In the genomic region with DNA sequence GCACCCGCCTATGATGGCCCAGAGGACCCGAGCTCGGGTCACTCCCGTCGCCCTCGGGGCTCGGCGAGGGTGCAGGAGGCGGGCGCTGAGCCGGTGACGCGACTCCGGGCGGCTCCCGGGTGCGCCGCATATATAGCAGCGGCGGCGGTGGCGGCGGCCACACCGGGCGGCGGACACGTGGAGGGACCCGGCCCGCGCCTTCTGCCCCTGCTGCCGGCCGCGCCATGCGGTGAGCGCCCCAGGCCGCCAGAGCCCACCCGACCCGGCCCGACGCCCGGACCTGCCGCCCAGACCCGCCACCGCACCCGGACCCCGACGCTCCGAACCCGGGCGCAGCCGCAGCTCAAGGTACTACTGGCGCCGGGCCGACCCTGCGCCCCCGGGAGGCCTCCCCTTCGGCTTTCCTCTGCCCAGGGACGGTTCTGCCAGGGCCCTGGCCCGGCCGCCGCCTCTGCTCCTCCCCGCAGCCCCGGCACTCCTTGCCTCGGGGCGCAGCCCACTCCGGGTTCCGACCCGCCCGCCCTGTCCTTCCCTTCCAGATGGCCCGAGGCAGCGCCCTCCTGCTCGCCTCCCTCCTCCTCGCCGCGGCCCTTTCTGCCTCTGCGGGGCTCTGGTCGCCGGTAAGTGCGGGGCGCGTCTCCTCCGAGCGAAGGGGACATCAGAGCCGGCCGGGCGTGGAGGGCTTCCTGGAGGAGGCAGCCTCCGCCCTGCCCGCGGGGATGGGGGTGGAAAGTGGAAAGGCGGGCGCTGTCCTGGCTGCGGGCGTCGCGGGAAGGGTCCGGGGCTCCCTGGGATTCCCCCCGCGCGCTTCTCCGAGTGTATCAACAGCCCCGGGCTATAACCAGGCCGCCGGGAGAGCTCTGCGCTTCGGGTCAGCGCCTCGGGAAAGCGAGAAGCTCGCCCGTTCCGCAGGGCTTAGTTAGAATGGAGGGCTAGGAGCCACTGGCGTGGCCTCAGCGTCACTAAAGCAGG, we compare ENCODE assay signal across 1 cellular context.
A peak's percentile ranks its signal among the peaks of the same experiment; 100 is the strongest.
TF ChIP-seq lines count a peak whose summit lies in the region.

A gene with protein sequence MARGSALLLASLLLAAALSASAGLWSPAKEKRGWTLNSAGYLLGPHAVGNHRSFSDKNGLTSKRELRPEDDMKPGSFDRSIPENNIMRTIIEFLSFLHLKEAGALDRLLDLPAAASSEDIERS (plus strand): TSS at position 160 of the 972 bp plus-strand sequence. CDS start 380 bp downstream, at position 540.

TF ChIP-seq in K562, 482 proteins besides CTCF, POLR2A, EP300 and RAD21 (continued from another document and continues in another):
- TF ChIP-seq, protein P1, sequence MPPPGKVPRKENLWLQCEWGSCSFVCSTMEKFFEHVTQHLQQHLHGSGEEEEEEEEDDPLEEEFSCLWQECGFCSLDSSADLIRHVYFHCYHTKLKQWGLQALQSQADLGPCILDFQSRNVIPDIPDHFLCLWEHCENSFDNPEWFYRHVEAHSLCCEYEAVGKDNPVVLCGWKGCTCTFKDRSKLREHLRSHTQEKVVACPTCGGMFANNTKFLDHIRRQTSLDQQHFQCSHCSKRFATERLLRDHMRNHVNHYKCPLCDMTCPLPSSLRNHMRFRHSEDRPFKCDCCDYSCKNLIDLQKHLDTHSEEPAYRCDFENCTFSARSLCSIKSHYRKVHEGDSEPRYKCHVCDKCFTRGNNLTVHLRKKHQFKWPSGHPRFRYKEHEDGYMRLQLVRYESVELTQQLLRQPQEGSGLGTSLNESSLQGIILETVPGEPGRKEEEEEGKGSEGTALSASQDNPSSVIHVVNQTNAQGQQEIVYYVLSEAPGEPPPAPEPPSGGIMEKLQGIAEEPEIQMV (tag; conservative IDR thresholded peaks at IDR 0.05; ENCODE audit: low read depth): no peak
- TF ChIP-seq, protein P2, sequence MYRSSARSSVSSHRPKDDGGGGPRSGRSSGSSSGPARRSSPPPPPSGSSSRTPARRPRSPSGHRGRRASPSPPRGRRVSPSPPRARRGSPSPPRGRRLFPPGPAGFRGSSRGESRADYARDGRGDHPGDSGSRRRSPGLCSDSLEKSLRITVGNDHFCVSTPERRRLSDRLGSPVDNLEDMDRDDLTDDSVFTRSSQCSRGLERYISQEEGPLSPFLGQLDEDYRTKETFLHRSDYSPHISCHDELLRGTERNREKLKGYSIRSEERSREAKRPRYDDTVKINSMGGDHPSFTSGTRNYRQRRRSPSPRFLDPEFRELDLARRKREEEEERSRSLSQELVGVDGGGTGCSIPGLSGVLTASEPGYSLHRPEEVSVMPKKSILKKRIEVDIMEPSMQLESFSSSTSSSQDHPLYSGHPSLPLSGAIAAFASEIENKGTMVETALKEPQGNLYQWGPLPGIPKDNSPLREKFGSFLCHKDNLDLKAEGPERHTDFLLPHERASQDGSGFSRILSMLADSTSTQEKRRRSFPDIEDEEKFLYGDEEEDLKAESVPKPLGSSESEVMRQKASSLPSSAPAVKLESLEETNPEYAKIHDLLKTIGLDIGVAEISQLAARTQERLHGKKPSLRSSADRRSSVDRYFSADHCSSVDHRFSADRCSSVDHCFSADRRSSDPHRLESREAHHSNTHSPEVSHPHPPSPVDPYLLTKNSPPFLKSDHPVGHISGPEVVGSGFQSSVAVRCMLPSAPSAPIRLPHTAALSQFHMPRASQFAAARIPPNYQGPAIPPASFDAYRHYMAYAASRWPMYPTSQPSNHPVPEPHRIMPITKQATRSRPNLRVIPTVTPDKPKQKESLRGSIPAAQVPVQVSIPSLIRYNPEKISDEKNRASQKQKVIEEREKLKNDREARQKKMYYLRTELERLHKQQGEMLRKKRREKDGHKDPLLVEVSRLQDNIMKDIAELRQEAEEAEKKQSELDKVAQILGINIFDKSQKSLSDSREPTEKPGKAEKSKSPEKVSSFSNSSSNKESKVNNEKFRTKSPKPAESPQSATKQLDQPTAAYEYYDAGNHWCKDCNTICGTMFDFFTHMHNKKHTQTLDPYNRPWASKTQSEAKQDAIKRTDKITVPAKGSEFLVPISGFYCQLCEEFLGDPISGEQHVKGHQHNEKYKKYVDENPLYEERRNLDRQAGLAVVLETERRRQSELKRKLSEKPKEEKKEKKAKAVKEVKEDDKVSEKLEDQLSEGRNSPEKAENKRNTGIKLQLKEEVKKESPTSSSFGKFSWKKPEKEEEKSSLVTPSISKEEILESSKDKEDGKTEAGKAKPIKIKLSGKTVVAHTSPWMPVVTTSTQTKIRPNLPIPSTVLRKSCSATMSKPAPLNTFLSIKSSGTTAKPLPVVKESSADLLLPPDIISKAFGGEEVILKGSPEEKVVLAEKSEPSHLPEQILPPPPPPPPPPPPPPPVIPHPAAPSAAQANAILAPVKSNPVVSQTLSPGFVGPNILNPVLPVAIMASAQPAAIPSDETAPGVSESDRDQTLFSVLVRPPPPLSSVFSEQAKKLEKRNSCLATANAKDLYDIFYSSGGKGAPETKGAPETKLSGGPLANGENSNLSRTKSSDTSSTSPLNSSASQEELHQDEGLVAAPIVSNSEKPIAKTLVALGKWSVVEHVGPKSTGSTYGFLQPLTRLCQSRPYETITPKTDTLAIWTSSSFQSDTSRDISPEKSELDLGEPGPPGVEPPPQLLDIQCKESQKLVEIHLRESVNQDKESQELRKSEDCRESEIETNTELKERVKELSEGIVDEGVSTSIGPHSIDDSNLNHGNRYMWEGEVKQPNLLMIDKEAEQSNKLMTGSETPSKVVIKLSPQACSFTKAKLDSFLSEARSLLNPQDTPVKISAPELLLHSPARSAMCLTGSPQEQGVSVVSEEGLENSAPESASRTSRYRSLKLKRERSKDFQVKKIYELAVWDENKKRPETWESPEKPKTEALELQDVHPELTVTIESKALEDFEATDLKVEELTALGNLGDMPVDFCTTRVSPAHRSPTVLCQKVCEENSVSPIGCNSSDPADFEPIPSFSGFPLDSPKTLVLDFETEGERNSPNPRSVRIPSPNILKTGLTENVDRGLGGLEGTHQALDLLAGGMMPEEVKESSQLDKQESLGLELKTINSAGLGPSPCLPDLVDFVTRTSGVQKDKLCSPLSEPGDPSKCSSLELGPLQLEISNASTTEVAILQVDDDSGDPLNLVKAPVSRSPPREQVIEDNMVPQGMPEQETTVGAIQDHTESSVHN (IDR thresholded peaks at IDR 0.05; ENCODE audit: borderline replicate concordance in 1 of 2, low read depth in 1 of 2): no peak
- TF ChIP-seq MCM3 (IDR thresholded peaks at IDR 0.05) (no peak), SOX6 (IDR thresholded peaks at IDR 0.05) (no peak), KDM5B (IDR thresholded peaks at IDR 0.05; ENCODE audit: insufficient replicate concordance, low read depth, low read length) (peak; percentile 77), TBP (optimal IDR thresholded peaks at IDR 0.05; ENCODE audit: low read depth, low read length) (peak; percentile 96), HNRNPUL1 (IDR thresholded peaks at IDR 0.05; ENCODE audit: low read length) (no peak), PHB (CRISPR knock-in tag; IDR thresholded peaks at IDR 0.05) (no peak), MCM5 (IDR thresholded peaks at IDR 0.05; ENCODE audit: low read depth) (no peak), ETV5 (CRISPR knock-in tag; IDR thresholded peaks at IDR 0.05; ENCODE audit: low read depth) (no peak), ATF7 (IDR thresholded peaks at IDR 0.05) (no peak), ZNF668 (CRISPR knock-in tag; IDR thresholded peaks at IDR 0.05) (no peak), PML (IDR thresholded peaks at IDR 0.05; ENCODE audit: low read length) (no peak), NR2F6 (CRISPR knock-in tag; IDR thresholded peaks at IDR 0.05) (no peak), PHTF2 (CRISPR knock-in tag; IDR thresholded peaks at IDR 0.05) (no peak), HNRNPLL (IDR thresholded peaks at IDR 0.05; ENCODE audit: low read depth, low read length, poor library complexity, severe bottlenecking) (no peak), WHSC1 (IDR thresholded peaks at IDR 0.05; ENCODE audit: low read length) (no peak), NCOA2 (IDR thresholded peaks at IDR 0.05; ENCODE audit: partially characterized antibody in 2 of 2) (no peak), ZNF445 (CRISPR knock-in tag; IDR thresholded peaks at IDR 0.05; ENCODE audit: low read depth) (no peak), CXXC5 (CRISPR knock-in tag; IDR thresholded peaks at IDR 0.05) (peak; percentile 73), HIVEP1 (CRISPR knock-in tag; IDR thresholded peaks at IDR 0.05) (no peak), FOXM1 (IDR thresholded peaks at IDR 0.05; ENCODE audit: low read depth) (no peak), FOXM1 (CRISPR knock-in tag; IDR thresholded peaks at IDR 0.05; ENCODE audit: low read depth) (0 out of 2 replicates have a peak, but pooled peaks have one; percentile 2), ZNF77 (CRISPR knock-in tag; IDR thresholded peaks at IDR 0.05) (no peak), NRF1 (conservative IDR thresholded peaks at IDR 0.05 in 1 of 2, IDR thresholded peaks at IDR 0.05 in 1 of 2) (peak; percentile 36 to 46; a peak in 1 of 4 replicates), ZNF282 (CRISPR knock-in tag; IDR thresholded peaks at IDR 0.05) (no peak), SIRT6 (IDR thresholded peaks at IDR 0.05; ENCODE audit: low read depth, low read length) (no peak), ZNF79 (CRISPR knock-in tag; IDR thresholded peaks at IDR 0.05; ENCODE audit: low read depth) (no peak), BDP1 (IDR thresholded peaks at IDR 0.05; ENCODE audit: insufficient read depth, insufficient read length) (no peak), TCFL5 (CRISPR knock-in tag; conservative IDR thresholded peaks at IDR 0.05) (no peak), PCBP2 (IDR thresholded peaks at IDR 0.05; ENCODE audit: low read depth, low read length, poor library complexity, severe bottlenecking) (peak; percentile 65), PRPF4 (IDR thresholded peaks at IDR 0.05; ENCODE audit: insufficient read depth, low read depth, low read length, poor library complexity, severe bottlenecking) (peak; percentile 16), ZNF324 (CRISPR knock-in tag; IDR thresholded peaks at IDR 0.05) (no peak), ETV1 (tag; conservative IDR thresholded peaks at IDR 0.05; ENCODE audit: low read depth) (no peak)
- TF ChIP-seq, protein P3, sequence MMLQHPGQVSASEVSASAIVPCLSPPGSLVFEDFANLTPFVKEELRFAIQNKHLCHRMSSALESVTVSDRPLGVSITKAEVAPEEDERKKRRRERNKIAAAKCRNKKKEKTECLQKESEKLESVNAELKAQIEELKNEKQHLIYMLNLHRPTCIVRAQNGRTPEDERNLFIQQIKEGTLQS (IDR thresholded peaks at IDR 0.05): no peak
- TF ChIP-seq, protein P3 (CRISPR knock-in tag; conservative IDR thresholded peaks at IDR 0.05): no peak
- TF ChIP-seq, protein P4, sequence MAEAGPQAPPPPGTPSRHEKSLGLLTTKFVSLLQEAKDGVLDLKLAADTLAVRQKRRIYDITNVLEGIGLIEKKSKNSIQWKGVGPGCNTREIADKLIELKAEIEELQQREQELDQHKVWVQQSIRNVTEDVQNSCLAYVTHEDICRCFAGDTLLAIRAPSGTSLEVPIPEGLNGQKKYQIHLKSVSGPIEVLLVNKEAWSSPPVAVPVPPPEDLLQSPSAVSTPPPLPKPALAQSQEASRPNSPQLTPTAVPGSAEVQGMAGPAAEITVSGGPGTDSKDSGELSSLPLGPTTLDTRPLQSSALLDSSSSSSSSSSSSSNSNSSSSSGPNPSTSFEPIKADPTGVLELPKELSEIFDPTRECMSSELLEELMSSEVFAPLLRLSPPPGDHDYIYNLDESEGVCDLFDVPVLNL (CRISPR knock-in tag; IDR thresholded peaks at IDR 0.05; ENCODE audit: low read depth): no peak
- TF ChIP-seq, protein P5, sequence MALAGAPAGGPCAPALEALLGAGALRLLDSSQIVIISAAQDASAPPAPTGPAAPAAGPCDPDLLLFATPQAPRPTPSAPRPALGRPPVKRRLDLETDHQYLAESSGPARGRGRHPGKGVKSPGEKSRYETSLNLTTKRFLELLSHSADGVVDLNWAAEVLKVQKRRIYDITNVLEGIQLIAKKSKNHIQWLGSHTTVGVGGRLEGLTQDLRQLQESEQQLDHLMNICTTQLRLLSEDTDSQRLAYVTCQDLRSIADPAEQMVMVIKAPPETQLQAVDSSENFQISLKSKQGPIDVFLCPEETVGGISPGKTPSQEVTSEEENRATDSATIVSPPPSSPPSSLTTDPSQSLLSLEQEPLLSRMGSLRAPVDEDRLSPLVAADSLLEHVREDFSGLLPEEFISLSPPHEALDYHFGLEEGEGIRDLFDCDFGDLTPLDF (CRISPR knock-in tag; IDR thresholded peaks at IDR 0.05): peak; percentile 26; the same call in 1 of the 2 replicates
- TF ChIP-seq, protein P6, sequence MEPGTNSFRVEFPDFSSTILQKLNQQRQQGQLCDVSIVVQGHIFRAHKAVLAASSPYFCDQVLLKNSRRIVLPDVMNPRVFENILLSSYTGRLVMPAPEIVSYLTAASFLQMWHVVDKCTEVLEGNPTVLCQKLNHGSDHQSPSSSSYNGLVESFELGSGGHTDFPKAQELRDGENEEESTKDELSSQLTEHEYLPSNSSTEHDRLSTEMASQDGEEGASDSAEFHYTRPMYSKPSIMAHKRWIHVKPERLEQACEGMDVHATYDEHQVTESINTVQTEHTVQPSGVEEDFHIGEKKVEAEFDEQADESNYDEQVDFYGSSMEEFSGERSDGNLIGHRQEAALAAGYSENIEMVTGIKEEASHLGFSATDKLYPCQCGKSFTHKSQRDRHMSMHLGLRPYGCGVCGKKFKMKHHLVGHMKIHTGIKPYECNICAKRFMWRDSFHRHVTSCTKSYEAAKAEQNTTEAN (CRISPR knock-in tag; IDR thresholded peaks at IDR 0.05): no peak
- TF ChIP-seq, protein P7, sequence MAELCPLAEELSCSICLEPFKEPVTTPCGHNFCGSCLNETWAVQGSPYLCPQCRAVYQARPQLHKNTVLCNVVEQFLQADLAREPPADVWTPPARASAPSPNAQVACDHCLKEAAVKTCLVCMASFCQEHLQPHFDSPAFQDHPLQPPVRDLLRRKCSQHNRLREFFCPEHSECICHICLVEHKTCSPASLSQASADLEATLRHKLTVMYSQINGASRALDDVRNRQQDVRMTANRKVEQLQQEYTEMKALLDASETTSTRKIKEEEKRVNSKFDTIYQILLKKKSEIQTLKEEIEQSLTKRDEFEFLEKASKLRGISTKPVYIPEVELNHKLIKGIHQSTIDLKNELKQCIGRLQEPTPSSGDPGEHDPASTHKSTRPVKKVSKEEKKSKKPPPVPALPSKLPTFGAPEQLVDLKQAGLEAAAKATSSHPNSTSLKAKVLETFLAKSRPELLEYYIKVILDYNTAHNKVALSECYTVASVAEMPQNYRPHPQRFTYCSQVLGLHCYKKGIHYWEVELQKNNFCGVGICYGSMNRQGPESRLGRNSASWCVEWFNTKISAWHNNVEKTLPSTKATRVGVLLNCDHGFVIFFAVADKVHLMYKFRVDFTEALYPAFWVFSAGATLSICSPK (IDR thresholded peaks at IDR 0.05; ENCODE audit: borderline replicate concordance): no peak
- TF ChIP-seq, protein P8, sequence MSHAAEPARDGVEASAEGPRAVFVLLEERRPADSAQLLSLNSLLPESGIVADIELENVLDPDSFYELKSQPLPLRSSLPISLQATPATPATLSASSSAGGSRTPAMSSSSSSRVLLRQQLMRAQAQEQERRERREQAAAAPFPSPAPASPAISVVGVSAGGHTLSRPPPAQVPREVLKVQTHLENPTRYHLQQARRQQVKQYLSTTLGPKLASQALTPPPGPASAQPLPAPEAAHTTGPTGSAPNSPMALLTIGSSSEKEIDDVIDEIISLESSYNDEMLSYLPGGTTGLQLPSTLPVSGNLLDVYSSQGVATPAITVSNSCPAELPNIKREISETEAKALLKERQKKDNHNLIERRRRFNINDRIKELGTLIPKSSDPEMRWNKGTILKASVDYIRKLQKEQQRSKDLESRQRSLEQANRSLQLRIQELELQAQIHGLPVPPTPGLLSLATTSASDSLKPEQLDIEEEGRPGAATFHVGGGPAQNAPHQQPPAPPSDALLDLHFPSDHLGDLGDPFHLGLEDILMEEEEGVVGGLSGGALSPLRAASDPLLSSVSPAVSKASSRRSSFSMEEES (CRISPR knock-in tag; IDR thresholded peaks at IDR 0.05): no peak
